In the genomic region with DNA sequence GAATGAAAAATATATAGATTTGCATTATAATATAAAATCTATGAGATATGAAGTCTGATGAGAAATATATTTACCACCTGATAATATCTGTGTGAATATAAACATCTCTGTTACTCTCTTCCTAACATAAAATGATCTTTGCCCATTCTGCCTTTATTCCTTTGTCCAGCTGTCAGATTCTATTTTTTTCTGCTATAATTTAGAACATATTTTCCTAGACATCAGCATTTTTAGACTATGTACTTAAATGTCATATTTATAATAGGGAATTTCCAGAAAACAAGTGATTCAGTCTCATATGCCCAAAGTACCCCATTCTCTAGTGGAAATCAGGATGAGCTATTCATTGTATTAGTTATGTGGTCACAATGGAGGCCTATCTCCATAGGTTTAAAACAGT, we compare ENCODE assay signal across 25 cellular contexts.
"Had no signal": no experiment of that assay in that cellular context is flagged by ENCODE, and none has a peak within 500 bp of the region (broad histone marks: within the 10 kb centered on the region; RNA-seq: fewer than 3 reads in every experiment).

No MANE protein-coding gene starts in this region.

- H3K27me3 ChIP-seq: adrenal gland, colonic mucosa, heart right ventricle, left lung, right atrium auricular region had no signal

- H3K9ac ChIP-seq: parathyroid adenoma had no signal

- H3K4me1 Mint-ChIP-seq: nephron progenitor cell had no signal

- H3K27ac Mint-ChIP-seq: activated CD4-positive, alpha-beta T cell treated with anti-CD3 and anti-CD28 coated beads, Interleukin-2, amount 10 ng/mL, durations not matched to agents 7 days and 5 days; activated CD8-positive, alpha-beta T cell treated with anti-CD3 and anti-CD28 coated beads for 36 hours; activated naive CD4-positive, alpha-beta T cell treated with anti-CD3 and anti-CD28 coated beads for 36 hours; activated naive CD8-positive, alpha-beta T cell treated with anti-CD3 and anti-CD28 coated beads for 36 hours; activated T-cell treated with anti-CD3 and anti-CD28 coated beads, Interleukin-2, amount 50 U/mL, for 72 hours; brain; nephron progenitor cell had no signal

- DNase-seq: activated CD4-positive, alpha-beta T cell treated with anti-CD3 and anti-CD28 coated beads, Interleukin-2, amount 10 ng/mL, durations not matched to agents 7 days and 5 days; activated CD4-positive, CD25-positive, alpha-beta regulatory T cell treated with anti-CD3 and anti-CD28 coated beads, Interleukin-2, amount 50 U/mL, for 72 hours; activated CD8-positive, alpha-beta T cell treated with anti-CD3 and anti-CD28 coated beads for 36 hours; activated effector memory CD4-positive, alpha-beta T cell treated with Interleukin-2 at 50 U/mL for 16 hours; activated naive CD4-positive, alpha-beta T cell treated with anti-CD3 and anti-CD28 coated beads for 36 hours; activated naive CD8-positive, alpha-beta T cell treated with anti-CD3 and anti-CD28 coated beads for 36 hours; activated T-cell treated with anti-CD3 and anti-CD28 coated beads for 4 hours; activated T-cell treated with anti-CD3 and anti-CD28 coated beads, Interleukin-2, amount 50 U/mL, for 72 hours; adrenal gland; aorta; cerebellar nuclear complex; colonic mucosa; effector memory CD4-positive, alpha-beta T cell; erythroblast; heart right ventricle; left lung; nephron progenitor cell; stimulated activated CD4-positive, alpha-beta T cell treated with anti-CD3 and anti-CD28 coated beads, Interleukin-2, amount 100 ng/mL, for 48 hours; stimulated activated naive CD4-positive, alpha-beta T cell treated with Interleukin-2 at 50 U/mL for 16 hours; trophoblast cell had no signal

- H3K9me3 ChIP-seq: adrenal gland, colonic mucosa, heart right ventricle, left lung, right atrium auricular region, thoracic aorta had no signal

- ATAC-seq: activated CD8-positive, alpha-beta T cell treated with anti-CD3 and anti-CD28 coated beads for 36 hours; heart right ventricle; left lung had no signal

- H3K27ac ChIP-seq: adrenal gland, cardiac muscle cell, colonic mucosa, heart right ventricle, left lung, parathyroid adenoma, right atrium auricular region had no signal

- H3K79me2 ChIP-seq: parathyroid adenoma had no signal

- H3K36me3 Mint-ChIP-seq: brain had no signal

- H3K27me3 Mint-ChIP-seq: activated CD4-positive, alpha-beta T cell treated with anti-CD3 and anti-CD28 coated beads, Interleukin-2, amount 10 ng/mL, durations not matched to agents 7 days and 5 days; activated CD8-positive, alpha-beta T cell treated with anti-CD3 and anti-CD28 coated beads for 36 hours; activated naive CD8-positive, alpha-beta T cell treated with anti-CD3 and anti-CD28 coated beads for 36 hours; brain had no signal

- H3K4me1 ChIP-seq: colonic mucosa, left lung had no signal

- H3K4me3 ChIP-seq: adrenal gland, cardiac muscle cell, colonic mucosa, heart right ventricle, left lung, right atrium auricular region, thoracic aorta had no signal

- H3K4me3 Mint-ChIP-seq: activated CD4-positive, alpha-beta T cell treated with anti-CD3 and anti-CD28 coated beads, Interleukin-2, amount 10 ng/mL, durations not matched to agents 7 days and 5 days; activated CD8-positive, alpha-beta T cell treated with anti-CD3 and anti-CD28 coated beads for 36 hours; activated naive CD4-positive, alpha-beta T cell treated with anti-CD3 and anti-CD28 coated beads for 36 hours; activated naive CD8-positive, alpha-beta T cell treated with anti-CD3 and anti-CD28 coated beads for 36 hours; activated T-cell treated with anti-CD3 and anti-CD28 coated beads, Interleukin-2, amount 50 U/mL, for 72 hours; brain; nephron progenitor cell had no signal

- H3K9me3 Mint-ChIP-seq: activated CD4-positive, alpha-beta T cell treated with anti-CD3 and anti-CD28 coated beads, Interleukin-2, amount 10 ng/mL, durations not matched to agents 7 days and 5 days; activated CD8-positive, alpha-beta T cell treated with anti-CD3 and anti-CD28 coated beads for 36 hours; activated naive CD4-positive, alpha-beta T cell treated with anti-CD3 and anti-CD28 coated beads for 36 hours; activated naive CD8-positive, alpha-beta T cell treated with anti-CD3 and anti-CD28 coated beads for 36 hours; activated T-cell treated with anti-CD3 and anti-CD28 coated beads, Interleukin-2, amount 50 U/mL, for 72 hours; brain; nephron progenitor cell had no signal

- H3K36me3 ChIP-seq: adrenal gland, cardiac muscle cell, colonic mucosa, heart right ventricle, left lung, right atrium auricular region, thoracic aorta had no signal

- H2AFZ ChIP-seq: parathyroid adenoma had no signal
